15 cellular contexts compared by ENCODE assay signal in the genomic region with DNA sequence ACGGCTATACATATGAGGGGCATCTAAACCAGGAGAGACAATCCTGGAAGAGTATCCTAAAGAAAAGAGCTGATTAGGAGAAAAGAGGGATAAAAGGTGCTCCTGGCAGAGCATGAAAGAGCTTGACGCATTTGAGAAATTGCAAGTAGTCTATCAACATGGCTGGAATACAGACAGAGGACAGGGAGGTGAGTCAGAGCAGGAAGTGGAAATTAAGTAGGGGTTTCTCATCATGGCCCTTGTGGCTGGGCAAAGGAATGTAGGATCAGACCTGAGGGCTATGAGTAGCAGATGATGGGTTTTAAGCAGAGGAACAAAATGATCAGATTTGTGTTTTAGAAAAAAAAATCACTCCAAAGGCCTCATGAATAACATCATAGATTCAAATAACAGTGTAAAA. TPM values are rescaled to one million over a fixed set of nuclear protein-coding genes. Genes with fewer than 3 reads are reported as not detected.
DNase-seq lines count a peak whose midpoint lies in the region; TF ChIP-seq lines count a peak whose summit lies in the region.
"Had no signal": no experiment of that assay in that cellular context is flagged by ENCODE, and none has a peak within 500 bp of the region (broad histone marks: within the 10 kb centered on the region; RNA-seq: fewer than 3 reads in every experiment).

No MANE protein-coding gene starts in this region.

- H3K9me2 ChIP-seq in hepatocyte (replicated peaks; ENCODE audit: insufficient read depth), result no peaks in the 10 kb centered on the region

- H3K36me3 ChIP-seq in hepatocyte (replicated peaks; ENCODE audit: insufficient read depth, low read depth), result no peaks in the 10 kb centered on the region
- H3K36me3 ChIP-seq: tibial artery had no signal

- no peak overlapping the region for H3K27ac Mint-ChIP-seq in activated naive CD8-positive, alpha-beta T cell treated with anti-CD3 and anti-CD28 coated beads for 36 hours
- H3K27ac Mint-ChIP-seq: CD4-positive, alpha-beta T cell; naive thymus-derived CD8-positive, alpha-beta T cell had no signal

- POLR2A ChIA-PET in AG04449 (lab: Yijun Ruan, JAX), result interaction anchor here (0.9 to 1.0 kb wide), 2 partner anchors 41 to 49 kb away, joined by 3 to 4 read pairs; a partner anchor contains a TSS

- intact Hi-C loops in posterior vena cava (cut with DNase I), result no loop called here

- no peaks in the 10 kb centered on the region for H3K79me2 ChIP-seq in hepatocyte

- peak; percentile 69 for DNase-seq in AG04449 (ENCODE audit: low read depth, low spot score)
- peak; percentile 98 for DNase-seq in HCEC 1CT
- DNase-seq in activated naive CD8-positive, alpha-beta T cell treated with anti-CD3 and anti-CD28 coated beads for 36 hours, result peak; percentile 4
- DNase-seq in hepatocyte (ENCODE audit: low spot score), result peak; percentile 10
- no peak for DNase-seq in posterior vena cava (ENCODE audit: low spot score)
- no peak for DNase-seq in hypothalamus (lab: John Stamatoyannopoulos, UW)
- no peak for DNase-seq in DMS 273 (lab: John Stamatoyannopoulos, UW; ENCODE audit: unreplicated experiment)
- DNase-seq in DMS 273 treated with DMSO at 0.1 percent for 48 hours (lab: John Stamatoyannopoulos, UW), result no peak
- DNase-seq: activated CD4-positive, alpha-beta T cell treated with anti-CD3 and anti-CD28 coated beads, Interleukin-2, amount 50 U/mL, for 48 hours; CD4-positive, alpha-beta T cell; hippocampal formation; naive thymus-derived CD8-positive, alpha-beta T cell; NCI-H1930; stimulated activated CD4-positive, alpha-beta T cell treated with anti-CD3 and anti-CD28 coated beads, Interleukin-2, amount 100 ng/mL, for 48 hours; tibial artery had no signal

- H3K4me1 Mint-ChIP-seq in activated naive CD8-positive, alpha-beta T cell treated with anti-CD3 and anti-CD28 coated beads for 36 hours, result peaks cover 15% of the 10 kb centered on the region

- H3K36me3 Mint-ChIP-seq in activated naive CD8-positive, alpha-beta T cell treated with anti-CD3 and anti-CD28 coated beads for 36 hours, result no peaks in the 10 kb centered on the region
- H3K36me3 Mint-ChIP-seq: naive thymus-derived CD8-positive, alpha-beta T cell had no signal

- H3K4me1 ChIP-seq in hepatocyte (ENCODE audit: insufficient read depth), result peaks cover 3% of the 10 kb centered on the region

- H3K27ac ChIP-seq in hepatocyte, result peak overlapping the region; percentile 46
- H3K27ac ChIP-seq: tibial artery had no signal

- no peaks in the 10 kb centered on the region for H3K27me3 ChIP-seq in hepatocyte
- H3K27me3 ChIP-seq: tibial artery had no signal

- H3K4me2 ChIP-seq in hepatocyte, result no peak overlapping the region

- peaks cover 6% of the 10 kb centered on the region for H3K9me3 Mint-ChIP-seq in activated naive CD8-positive, alpha-beta T cell treated with anti-CD3 and anti-CD28 coated beads for 36 hours
- H3K9me3 Mint-ChIP-seq: CD4-positive, alpha-beta T cell had no signal

- WGBS in hepatocyte (ENCODE audit: low lambda C conversion rate, missing lambda C conversion rate), result 97% methylated on average over 2 of the region's 2 CpGs

- peaks cover 3% of the 10 kb centered on the region for H3K27me3 Mint-ChIP-seq in activated naive CD8-positive, alpha-beta T cell treated with anti-CD3 and anti-CD28 coated beads for 36 hours
- H3K27me3 Mint-ChIP-seq: CD4-positive, alpha-beta T cell; naive thymus-derived CD8-positive, alpha-beta T cell had no signal

- H4K20me1 ChIP-seq in hepatocyte (ENCODE audit: insufficient read depth, poor library complexity, severe bottlenecking), result no peaks in the 10 kb centered on the region

- H3K4me3 Mint-ChIP-seq in activated naive CD8-positive, alpha-beta T cell treated with anti-CD3 and anti-CD28 coated beads for 36 hours, result no peak overlapping the region
- H3K4me3 Mint-ChIP-seq: CD4-positive, alpha-beta T cell; naive thymus-derived CD8-positive, alpha-beta T cell had no signal

- CTCF ChIA-PET in AG04449 (lab: Yijun Ruan, JAX), result interaction anchor here (0.7 to 1.9 kb wide), 3 partner anchors 9 to 42 kb away, joined by 3 to 4 read pairs (median 3); no protein-coding TSS in a partner anchor

- no peak overlapping the region for H2AFZ ChIP-seq in hepatocyte

- H3K9me3 ChIP-seq in hepatocyte (ENCODE audit: low read depth), result no peaks in the 10 kb centered on the region
- H3K9me3 ChIP-seq: tibial artery had no signal

- TF ChIP-seq CTCF in AG04449 (IDR thresholded peaks at IDR 0.05; ENCODE audit: insufficient read depth, low read length, missing control alignments) (no peak), hepatocyte (IDR thresholded peaks at IDR 0.05; ENCODE audit: poor library complexity) (no peak)

- H3K4me3 ChIP-seq in AG04449 (ENCODE audit: low read depth, low read length) (no peak overlapping the region), hepatocyte (no peak overlapping the region)
- H3K4me3 ChIP-seq: tibial artery had no signal

RNA-seq across cellular contexts. Expression of a gene that starts 49.2 kb away (rescaled TPM):
- total RNA-seq in activated naive CD8-positive, alpha-beta T cell treated with anti-CD3 and anti-CD28 coated beads for 36 hours, result 10 to 100 TPM; 70.0 to 71.5 TPM
- total RNA-seq in hepatocyte (273 and 291 TPM in 2 replicates), posterior vena cava (100 to 1,000 TPM; 204 to 217 TPM)
- polyA plus RNA-seq in hepatocyte, result 322 and 338 TPM in 2 replicates

Comparison
In these comparisons a context has a peak if more than half of its experiments do, and no peak if none do; other contexts are left out.
1. DNase-seq: peak in AG04449 (single experiment), HCEC 1CT (single experiment), activated naive CD8-positive, alpha-beta T cell treated with anti-CD3 and anti-CD28 coated beads for 36 hours (single experiment) and hepatocyte (single experiment); none in posterior vena cava (single experiment), hypothalamus (0 of 51), DMS 273 (single experiment) and DMS 273 treated with DMSO at 0.1 percent for 48 hours (single experiment).